8 cellular contexts compared by ENCODE assay signal in genomic region chr15:78638658-78639314, GRCh38. TPM values are rescaled to one million over a fixed set of nuclear protein-coding genes. Genes with fewer than 3 reads are reported as not detected.
DNase-seq lines count a peak whose midpoint lies in the region; ATAC-seq and FAIRE-seq lines count a peak whose summit lies in the region.

No MANE protein-coding gene starts in this region.

- ATAC-seq in activated CD8-positive, alpha-beta memory T cell treated with anti-CD3 and anti-CD28 coated beads, Interleukin-2, amount 10 ng/mL, durations not matched to agents 7 days and 5 days = no peak
- ATAC-seq in HG03175 (IDR thresholded peaks at IDR 0.05; ENCODE audit: unreplicated experiment) (no peak), HG02571 (IDR thresholded peaks at IDR 0.05; ENCODE audit: unreplicated experiment) (no peak)

- H3K4me3 Mint-ChIP-seq in activated CD8-positive, alpha-beta memory T cell treated with anti-CD3 and anti-CD28 coated beads, Interleukin-2, amount 10 ng/mL, durations not matched to agents 7 days and 5 days = no peak overlapping the region

- intact Hi-C loops in posterior vena cava (cut with DNase I) = no loop called here

- H3K27me3 Mint-ChIP-seq in activated CD8-positive, alpha-beta memory T cell treated with anti-CD3 and anti-CD28 coated beads, Interleukin-2, amount 10 ng/mL, durations not matched to agents 7 days and 5 days = peaks cover 21% of the 10 kb centered on the region

- FAIRE-seq in GM19239 (lab: Jason Lieb, UNC) = peak; percentile 65

- H3K4me1 Mint-ChIP-seq in activated CD8-positive, alpha-beta memory T cell treated with anti-CD3 and anti-CD28 coated beads, Interleukin-2, amount 10 ng/mL, durations not matched to agents 7 days and 5 days = peaks cover 5% of the 10 kb centered on the region

- no peaks in the 10 kb centered on the region for H3K9me3 Mint-ChIP-seq in activated CD8-positive, alpha-beta memory T cell treated with anti-CD3 and anti-CD28 coated beads, Interleukin-2, amount 10 ng/mL, durations not matched to agents 7 days and 5 days (ENCODE audit: low read depth)

- no peaks in the 10 kb centered on the region for H3K36me3 Mint-ChIP-seq in activated CD8-positive, alpha-beta memory T cell treated with anti-CD3 and anti-CD28 coated beads, Interleukin-2, amount 10 ng/mL, durations not matched to agents 7 days and 5 days

- CTCF ChIA-PET in activated CD8-positive, alpha-beta memory T cell treated with anti-CD3 and anti-CD28 coated beads, Interleukin-2, amount 10 ng/mL, durations not matched to agents 7 days and 5 days (lab: Charles Lee) = interaction anchor here (1.0 to 2.1 kb wide), 6 partner anchors 13 to 172 kb away, joined by 3 to 12 read pairs (median 3); no protein-coding TSS in a partner anchor

- H3K27ac Mint-ChIP-seq in activated CD8-positive, alpha-beta memory T cell treated with anti-CD3 and anti-CD28 coated beads, Interleukin-2, amount 10 ng/mL, durations not matched to agents 7 days and 5 days = no peak overlapping the region

- DNase-seq in Ammon's horn (ENCODE audit: low spot score) (peak; percentile 14), GM19239 (ENCODE audit: insufficient read length, low spot score) (peak; percentile 74), NCI-H446 treated with DMSO at 0.1 percent for 48 hours (lab: John Stamatoyannopoulos, UW) (peak; percentile 4), foreskin melanocyte (peak; percentile 32), posterior vena cava (ENCODE audit: low spot score) (peak; percentile 69)
- DNase-seq in activated CD8-positive, alpha-beta memory T cell treated with anti-CD3 and anti-CD28 coated beads, Interleukin-2, amount 10 ng/mL, durations not matched to agents 7 days and 5 days = peak; percentile 51

RNA-seq across cellular contexts. Expression of gene CHRNB4, which starts 2.2 kb away (rescaled TPM):
- not detected for total RNA-seq in activated CD8-positive, alpha-beta memory T cell treated with anti-CD3 and anti-CD28 coated beads, Interleukin-2, amount 10 ng/mL, durations not matched to agents 7 days and 5 days
- total RNA-seq in posterior vena cava = not detected

RNA-seq across cellular contexts. Expression of gene CHRNA3, which starts 18.0 kb away (rescaled TPM):
- not detected for total RNA-seq in activated CD8-positive, alpha-beta memory T cell treated with anti-CD3 and anti-CD28 coated beads, Interleukin-2, amount 10 ng/mL, durations not matched to agents 7 days and 5 days
- not detected for total RNA-seq in posterior vena cava

Comparison
In these comparisons a context has a peak if more than half of its experiments do, and no peak if none do; other contexts are left out.
1. DNase-seq: peak in every context shown above with its lines; median percentile 74 in GM19239; 69 in posterior vena cava; 51 in activated CD8-positive, alpha-beta memory T cell treated with anti-CD3 and anti-CD28 coated beads, Interleukin-2, amount 10 ng/mL, durations not matched to agents 7 days and 5 days; 32 in foreskin melanocyte; 14 in Ammon's horn; 4 in NCI-H446 treated with DMSO at 0.1 percent for 48 hours.